23 cellular contexts compared by ENCODE assay signal in genomic region chr22:38169116-38169515, GRCh38. TPM values are rescaled to one million over a fixed set of nuclear protein-coding genes. Genes with fewer than 3 reads are reported as not detected.
DNase-seq lines count a peak whose midpoint lies in the region; ATAC-seq and TF ChIP-seq lines count a peak whose summit lies in the region.
"Had no signal": no experiment of that assay in that cellular context is flagged by ENCODE, and none has a peak within 500 bp of the region (broad histone marks: within the 10 kb centered on the region; RNA-seq: fewer than 3 reads in every experiment).

No MANE protein-coding gene starts in this region.

- peaks cover 56% of the 10 kb centered on the region for H3K4me1 ChIP-seq in left ventricle myocardium inferior
- H3K4me1 ChIP-seq in naive thymus-derived CD4-positive, alpha-beta T cell (ENCODE audit: control insufficient read depth in 2 of 2, insufficient read depth in 2 of 2, low read length in 2 of 2): peaks cover 0 to 11% of the 10 kb centered on the region in 2 donors

- no peaks in the 10 kb centered on the region for H3K9me3 ChIP-seq in left ventricle myocardium inferior (replicated peaks)
- no peaks in the 10 kb centered on the region for H3K9me3 ChIP-seq in naive thymus-derived CD4-positive, alpha-beta T cell (ENCODE audit: control insufficient read depth in 2 of 3, low read length in 3 of 3)
- H3K9me3 ChIP-seq: BLaER1 treated with 17β-estradiol and CSF1 and Interleukin-3, amounts not matched to agents 10 nM and 100 nM had no signal

- no peak overlapping the region for H3K4me3 Mint-ChIP-seq in neural crest cell
- no peak overlapping the region for H3K4me3 Mint-ChIP-seq in naive thymus-derived CD4-positive, alpha-beta T cell
- H3K4me3 Mint-ChIP-seq: CD4-positive, alpha-beta memory T cell; GM23338; H9; IgD-negative memory B cell had no signal

- no peaks in the 10 kb centered on the region for H3K27me3 Mint-ChIP-seq in neural crest cell (ENCODE audit: low read depth)
- H3K27me3 Mint-ChIP-seq in naive thymus-derived CD4-positive, alpha-beta T cell: no peaks in the 10 kb centered on the region
- H3K27me3 Mint-ChIP-seq: CD4-positive, alpha-beta memory T cell; IgD-negative memory B cell had no signal

- H3K4me1 Mint-ChIP-seq in neural crest cell: peaks cover 12% of the 10 kb centered on the region
- peaks cover 8 to 25% (median 21%) of the 10 kb centered on the region in 7 donors for H3K4me1 Mint-ChIP-seq in naive thymus-derived CD4-positive, alpha-beta T cell

- H3K4me3 ChIP-seq in left ventricle myocardium inferior (no peak overlapping the region), coronary artery (no peak overlapping the region)
- no peak overlapping the region for H3K4me3 ChIP-seq in naive thymus-derived CD4-positive, alpha-beta T cell (ENCODE audit: low read length)
- H3K4me3 ChIP-seq: BLaER1 treated with 17β-estradiol and CSF1 and Interleukin-3, amounts not matched to agents 10 nM and 100 nM; GM23338; PC-9 had no signal

- TF ChIP-seq CTCF in left ventricle myocardium inferior (IDR thresholded peaks at IDR 0.05; ENCODE audit: borderline replicate concordance): no peak
- no peak for TF ChIP-seq CTCF in coronary artery (IDR thresholded peaks at IDR 0.05)
- no peak for TF ChIP-seq CTCF in neural crest cell (conservative IDR thresholded peaks at IDR 0.05)

- DNase-seq in left ventricle myocardium inferior (no peak), left ventricle myocardium superior (no peak), coronary artery (ENCODE audit: low spot score) (peak; percentile 58), neural crest cell (ENCODE audit: low read depth, low spot score) (no peak)
- no peak for DNase-seq in naive thymus-derived CD4-positive, alpha-beta T cell
- DNase-seq: CD4-positive, alpha-beta memory T cell; COR-L47; DMS53; H9; MM.1S; NCI-H1694 treated with DMSO at 0.1 percent for 48 hours; NCI-H2081; NCI-H2227 treated with DMSO at 0.1 percent for 48 hours; NCI-H526 treated with DMSO at 0.1 percent for 48 hours; PC-9; Right ventricle myocardium superior had no signal

- ATAC-seq in left ventricle myocardium superior (no peak), HG03378 (IDR thresholded peaks at IDR 0.05; ENCODE audit: unreplicated experiment) (no peak), HG03095 (IDR thresholded peaks at IDR 0.05; ENCODE audit: unreplicated experiment) (no peak)
- no peak for ATAC-seq in naive thymus-derived CD4-positive, alpha-beta T cell
- ATAC-seq: GM23338 had no signal

- H3K9me3 Mint-ChIP-seq in neural crest cell: no peaks in the 10 kb centered on the region
- no peaks in the 10 kb centered on the region for H3K9me3 Mint-ChIP-seq in naive thymus-derived CD4-positive, alpha-beta T cell
- H3K9me3 Mint-ChIP-seq: CD4-positive, alpha-beta memory T cell; GM23338; H9; IgD-negative memory B cell had no signal

- H3K27ac ChIP-seq in left ventricle myocardium inferior (replicated peaks): peak overlapping the region; percentile 74
- H3K27ac ChIP-seq in coronary artery: no peak overlapping the region
- no peak overlapping the region for H3K27ac ChIP-seq in naive thymus-derived CD4-positive, alpha-beta T cell (ENCODE audit: low read depth, low read length)
- H3K27ac ChIP-seq: KMS-11, PC-9 had no signal

- intact Hi-C loops in left ventricle myocardium inferior (cut with micrococcal nuclease): no loop called here
- intact Hi-C loops in left ventricle myocardium superior (cut with micrococcal nuclease): no loop called here
- intact Hi-C loops in naive thymus-derived CD4-positive, alpha-beta T cell (cut with micrococcal nuclease): no loop called here

- H3K36me3 ChIP-seq in left ventricle myocardium inferior: peaks cover 10% of the 10 kb centered on the region
- H3K36me3 ChIP-seq in naive thymus-derived CD4-positive, alpha-beta T cell (ENCODE audit: control insufficient read depth in 2 of 3, insufficient read depth in 3 of 3, low read length in 3 of 3): peaks cover 0 to 46% (median 3%) of the 10 kb centered on the region in 3 experiments

- no peaks in the 10 kb centered on the region for H3K27me3 ChIP-seq in left ventricle myocardium inferior (ENCODE audit: low read depth)
- H3K27me3 ChIP-seq in naive thymus-derived CD4-positive, alpha-beta T cell (ENCODE audit: control insufficient read depth in 2 of 2, insufficient read depth in 2 of 2, low read length in 2 of 2): no peaks in the 10 kb centered on the region
- H3K27me3 ChIP-seq: BLaER1 treated with 17β-estradiol and CSF1 and Interleukin-3, amounts not matched to agents 10 nM and 100 nM had no signal

- H3K36me3 Mint-ChIP-seq in neural crest cell (ENCODE audit: low read depth): peaks cover 2% of the 10 kb centered on the region
- peaks cover 9 to 52% (median 13%) of the 10 kb centered on the region in 5 donors for H3K36me3 Mint-ChIP-seq in naive thymus-derived CD4-positive, alpha-beta T cell

- CTCF ChIA-PET in naive thymus-derived CD4-positive, alpha-beta T cell (lab: Charles Lee): no interaction called here

- H3K27ac Mint-ChIP-seq in neural crest cell (ENCODE audit: unreplicated experiment): peak overlapping the region; percentile 75
- H3K27ac Mint-ChIP-seq in naive thymus-derived CD4-positive, alpha-beta T cell: no peak overlapping the region
- H3K27ac Mint-ChIP-seq: GM23338, IgD-negative memory B cell had no signal

- POLR2A ChIA-PET in naive thymus-derived CD4-positive, alpha-beta T cell (lab: Charles Lee): no interaction called here

RNA-seq across cellular contexts. Expression of gene PLA2G6, which starts 12.5 kb away (rescaled TPM):
- total RNA-seq in left ventricle myocardium inferior: 14.1 TPM
- 17.0 TPM for total RNA-seq in left ventricle myocardium superior
- total RNA-seq in neural crest cell: 11.0 and 14.6 TPM in 2 replicates
- 100 to 1,000 TPM in 3 of 5 experiments, 10 to 100 TPM in 2; 66.5 to 252 (median 105) TPM for total RNA-seq in naive thymus-derived CD4-positive, alpha-beta T cell
- polyA plus RNA-seq in naive thymus-derived CD4-positive, alpha-beta T cell: 1 to 10 TPM; 4.8 to 8.3 TPM

RNA-seq across cellular contexts. Expression of gene MAFF, which starts 32.7 kb away (rescaled TPM):
- total RNA-seq in left ventricle myocardium inferior: 4.7 TPM
- 5.3 TPM for total RNA-seq in left ventricle myocardium superior
- total RNA-seq in neural crest cell: 3.9 and 5.4 TPM in 2 replicates
- total RNA-seq in naive thymus-derived CD4-positive, alpha-beta T cell: 10 to 100 TPM in 2 of 5 experiments, 1 to 10 TPM in 3; 4.8 to 72.6 (median 5.5) TPM
- 1 to 10 TPM; 1.6 to 2.3 TPM for polyA plus RNA-seq in naive thymus-derived CD4-positive, alpha-beta T cell

RNA-seq across cellular contexts. Expression of gene BAIAP2L2, which starts 58.6 kb away (rescaled TPM):
- 0.16 TPM for total RNA-seq in left ventricle myocardium inferior
- total RNA-seq in left ventricle myocardium superior: 0.15 TPM
- total RNA-seq in neural crest cell: 0.51 and 0.52 TPM in 2 replicates
- total RNA-seq in naive thymus-derived CD4-positive, alpha-beta T cell: 1 to 10 TPM in 3 of 5 experiments, under 1 TPM in 2; 0.46 to 3.9 (median 1.9) TPM
- polyA plus RNA-seq in naive thymus-derived CD4-positive, alpha-beta T cell: not detected
- total RNA-seq: NCI-H460 had no signal
- polyA plus RNA-seq: CD4-positive, alpha-beta memory T cell; IgD-negative memory B cell had no signal
